In genomic region chr11:27183672-27184457, GRCh38 we compare ENCODE assay signal across 8 cellular contexts.
DNase-seq lines count a peak whose midpoint lies in the region; FAIRE-seq and TF ChIP-seq lines count a peak whose summit lies in the region.

No MANE protein-coding gene starts in this region.

- H3K4me1 Mint-ChIP-seq in astrocyte (ENCODE audit: low read depth, unreplicated experiment), result peaks cover 17% of the 10 kb centered on the region

- H3K9ac ChIP-seq in NT2/D1 (ENCODE audit: insufficient read length, low read depth) (no peak overlapping the region), astrocyte (ENCODE audit: low read length) (peak overlapping the region; percentile 9)

- no peak overlapping the region for H3K4me3 Mint-ChIP-seq in astrocyte (ENCODE audit: unreplicated experiment)

- no peaks in the 10 kb centered on the region for H4K20me1 ChIP-seq in astrocyte (ENCODE audit: insufficient read depth, low read length)

- peak; percentile 9 for DNase-seq in activated naive CD4-positive, alpha-beta T cell treated with Interleukin-2 at 50 U/mL for 16 hours
- DNase-seq in activated naive CD4-positive, alpha-beta T cell (lab: John Stamatoyannopoulos, UW), result no peak
- DNase-seq in HPDE6-E6E7 (ENCODE audit: extremely low spot score) (peak; percentile 11), NT2/D1 (ENCODE audit: low read depth, low spot score) (peak; percentile 16), astrocyte (ENCODE audit: low read depth) (peak; percentile 67), iPS DF 6.9 (ENCODE audit: low read depth, low spot score) (peak; percentile 29), hepatic stellate cell (ENCODE audit: low spot score) (no peak)
- peak in 3 of 4 experiments; percentile 1 to 12 (median 7) for DNase-seq in stimulated activated CD4-positive, alpha-beta T cell treated with anti-CD3 and anti-CD28 coated beads, Interleukin-1b, Interleukin-23, amount 100 ng/mL, for 24 hours (ENCODE audit: low read depth in 4 of 4, low spot score in 1 of 4)

- peaks cover 2% of the 10 kb centered on the region for H3K36me3 Mint-ChIP-seq in astrocyte (ENCODE audit: low read depth, unreplicated experiment)

- H3K27me3 ChIP-seq in NT2/D1 (ENCODE audit: insufficient read depth, insufficient read length), result no peaks in the 10 kb centered on the region
- H3K27me3 ChIP-seq in astrocyte (ENCODE audit: insufficient read depth, low read length), result no peaks in the 10 kb centered on the region
- no peaks in the 10 kb centered on the region for H3K27me3 ChIP-seq in iPS DF 6.9 (ENCODE audit: control insufficient read depth, insufficient read depth, low read length)

- H3K36me3 ChIP-seq in NT2/D1 (ENCODE audit: insufficient read depth, insufficient read length, low read length) (peaks cover 8% of the 10 kb centered on the region), astrocyte (ENCODE audit: insufficient read depth, low read length) (no peaks in the 10 kb centered on the region), iPS DF 6.9 (ENCODE audit: control insufficient read depth, insufficient read depth, low read length) (no peaks in the 10 kb centered on the region)

- H3K4me1 ChIP-seq in NT2/D1 (ENCODE audit: insufficient read depth, insufficient read length) (no peaks in the 10 kb centered on the region), astrocyte (ENCODE audit: insufficient read depth, low read length) (no peaks in the 10 kb centered on the region), iPS DF 6.9 (ENCODE audit: control insufficient read depth, insufficient read depth, low read length) (no peaks in the 10 kb centered on the region)

- no peak overlapping the region for H3K27ac Mint-ChIP-seq in astrocyte (ENCODE audit: unreplicated experiment)

- no CpG with 5 or more reads among the region's 6 CpGs for WGBS in iPS DF 6.9 (ENCODE audit: insufficient coverage, insufficient read length)

- peak; percentile 43 for FAIRE-seq in astrocyte (lab: Jason Lieb, UNC)

- H3K9me3 ChIP-seq in NT2/D1 (ENCODE audit: insufficient read depth, low read length), result peaks cover 16% of the 10 kb centered on the region; the same call in 1 of the 2 replicates
- no peaks in the 10 kb centered on the region for H3K9me3 ChIP-seq in astrocyte (ENCODE audit: insufficient read depth, low read depth, low read length)
- no peaks in the 10 kb centered on the region for H3K9me3 ChIP-seq in iPS DF 6.9 (ENCODE audit: control insufficient read depth, insufficient read depth, low read length)

- peak overlapping the region; percentile 8 for H2AFZ ChIP-seq in astrocyte (ENCODE audit: low read depth, low read length)

- TF ChIP-seq CTCF in astrocyte (IDR thresholded peaks at IDR 0.05; ENCODE audit: insufficient read depth, low read depth, low read length), result peak; percentile 82

- no peak overlapping the region for H3K4me3 ChIP-seq in NT2/D1 (ENCODE audit: insufficient read length, low read depth)
- no peak overlapping the region for H3K4me3 ChIP-seq in astrocyte (ENCODE audit: insufficient read depth, low read depth, low read length)
- H3K4me3 ChIP-seq in iPS DF 6.9 (ENCODE audit: low read length), result no peak overlapping the region

- H3K27ac ChIP-seq in astrocyte (ENCODE audit: low read depth, low read length) (peak overlapping the region; percentile 0), iPS DF 6.9 (ENCODE audit: low read length) (no peak overlapping the region)

- no peaks in the 10 kb centered on the region for H3K9me3 Mint-ChIP-seq in astrocyte (ENCODE audit: unreplicated experiment)

- no peaks in the 10 kb centered on the region for H3K79me2 ChIP-seq in astrocyte (ENCODE audit: insufficient read depth, low read length)

- H3K4me2 ChIP-seq in astrocyte (ENCODE audit: low read length), result no peak overlapping the region

- no peaks in the 10 kb centered on the region for H3K27me3 Mint-ChIP-seq in astrocyte (ENCODE audit: low read depth, unreplicated experiment)

Comparison
In these comparisons a context has a peak if more than half of its experiments do, and no peak if none do; other contexts are left out.
1. DNase-seq: peak in activated naive CD4-positive, alpha-beta T cell treated with Interleukin-2 at 50 U/mL for 16 hours (single experiment), HPDE6-E6E7 (single experiment), NT2/D1 (single experiment), astrocyte (single experiment), iPS DF 6.9 (single experiment) and stimulated activated CD4-positive, alpha-beta T cell treated with anti-CD3 and anti-CD28 coated beads, Interleukin-1b, Interleukin-23, amount 100 ng/mL, for 24 hours (3 of 4); none in activated naive CD4-positive, alpha-beta T cell (0 of 4) and hepatic stellate cell (single experiment).